Comparison of ENCODE assay signal across 2 cellular contexts in the genomic region with DNA sequence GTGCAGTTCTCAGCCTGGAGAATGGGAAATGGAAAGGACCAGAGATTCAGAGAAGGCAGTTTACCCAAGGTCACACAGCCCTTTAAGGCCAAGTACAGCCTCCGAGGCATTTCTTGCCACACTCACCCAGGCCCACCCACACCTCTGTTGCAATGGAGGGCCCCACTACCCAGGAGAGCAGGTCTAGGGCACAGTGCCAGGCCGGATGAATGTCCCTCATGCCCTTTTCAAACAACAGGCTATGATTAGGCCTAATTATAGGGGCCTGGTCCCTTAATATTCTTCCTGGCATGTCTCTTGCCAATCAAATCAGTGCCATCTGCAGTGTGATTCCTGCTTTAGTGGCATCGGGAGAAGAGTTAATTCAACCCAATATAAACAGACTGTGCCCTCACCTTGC.
TF ChIP-seq lines count a peak whose summit lies in the region.

No MANE protein-coding gene starts in this region.

TF ChIP-seq in SK-N-SH, 30 proteins besides CTCF, POLR2A, EP300 and RAD21:
- TF ChIP-seq MXI1 (IDR thresholded peaks at IDR 0.05; ENCODE audit: low read depth, low read length) (0 out of 2 replicates have a peak, but pooled peaks have one; percentile 17), FOXJ3 (CRISPR knock-in tag; IDR thresholded peaks at IDR 0.05) (peak; percentile 68; the same call in 1 of the 2 replicates), RCOR1 (IDR thresholded peaks at IDR 0.05; ENCODE audit: low read length) (peak; percentile 73; the same call in 1 of the 2 replicates), GATA2 (CRISPR knock-in tag; IDR thresholded peaks at IDR 0.05) (peak; percentile 41)

TF ChIP-seq in HepG2, 621 proteins besides CTCF, POLR2A, EP300 and RAD21:
- TF ChIP-seq ZNF768 (CRISPR knock-in tag; IDR thresholded peaks at IDR 0.05): peak; percentile 46
